ENCODE assay signal across 15 cellular contexts in the genomic region with DNA sequence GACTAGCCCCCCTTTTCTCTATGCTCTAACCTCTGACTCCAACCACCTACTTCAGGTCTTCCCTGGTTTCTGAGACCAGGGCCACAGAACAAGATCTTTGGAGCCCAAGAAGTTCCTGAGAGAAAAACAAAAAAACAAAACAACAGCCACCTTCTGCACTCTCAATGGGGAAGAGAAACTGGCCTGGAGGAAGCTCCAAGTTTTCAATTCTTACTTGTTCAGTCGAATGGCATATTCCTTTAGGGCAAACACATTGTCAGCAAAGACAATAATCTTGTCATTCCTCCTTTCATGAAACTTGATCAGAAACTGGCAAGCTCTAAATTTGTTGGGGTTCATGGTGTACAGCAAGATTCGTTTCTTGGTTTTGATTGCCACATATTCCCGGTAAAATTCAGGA. TPM values are rescaled to one million over a fixed set of nuclear protein-coding genes. Genes with fewer than 3 reads are reported as not detected.
"Had no signal": no experiment of that assay in that cellular context is flagged by ENCODE, and none has a peak within 500 bp of the region (broad histone marks: within the 10 kb centered on the region; RNA-seq: fewer than 3 reads in every experiment).

No MANE protein-coding gene starts in this region.

- H3K27ac ChIP-seq: lower lobe of right lung, parathyroid adenoma, upper lobe of left lung had no signal

- H3K27me3 Mint-ChIP-seq: activated CD8-positive, alpha-beta memory T cell treated with anti-CD3 and anti-CD28 coated beads, Interleukin-2, amount 10 ng/mL, durations not matched to agents 7 days and 5 days; effector memory CD8-positive, alpha-beta T cell; naive B cell; stimulated activated memory B cell treated with anti-CD40 and anti-IgM and Interleukin-4, amounts not matched to agents 10 μg/mL and 1 μg/mL and 100 μg/mL, for 72 hours had no signal

- ATAC-seq: activated CD8-positive, alpha-beta memory T cell treated with anti-CD3 and anti-CD28 coated beads, Interleukin-2, amount 10 ng/mL, durations not matched to agents 7 days and 5 days; effector memory CD8-positive, alpha-beta T cell; lower lobe of right lung; stimulated activated memory B cell treated with anti-CD40 and anti-IgM and Interleukin-4, amounts not matched to agents 10 μg/mL and 1 μg/mL and 100 μg/mL, for 72 hours had no signal

- H3K27ac Mint-ChIP-seq: activated CD8-positive, alpha-beta memory T cell treated with anti-CD3 and anti-CD28 coated beads, Interleukin-2, amount 10 ng/mL, durations not matched to agents 7 days and 5 days; stimulated activated memory B cell treated with anti-CD40 and anti-IgM and Interleukin-4, amounts not matched to agents 10 μg/mL and 1 μg/mL and 100 μg/mL, for 72 hours had no signal

- DNase-seq: activated CD4-positive, alpha-beta T cell treated with anti-CD3 and anti-CD28 coated beads for 1 hour; activated CD4-positive, alpha-beta T cell treated with anti-CD3 and anti-CD28 coated beads, Interleukin-2, amount 50 U/mL, for 48 hours; activated CD8-positive, alpha-beta memory T cell treated with anti-CD3 and anti-CD28 coated beads, Interleukin-2, amount 10 ng/mL, durations not matched to agents 7 days and 5 days; activated naive CD4-positive, alpha-beta T cell; central memory CD4-positive, alpha-beta T cell; cortex of kidney; effector memory CD8-positive, alpha-beta T cell; hippocampal formation; lower lobe of right lung; naive B cell; retina; upper lobe of left lung had no signal

- H3K9me3 Mint-ChIP-seq: effector memory CD8-positive, alpha-beta T cell had no signal

- H3K4me3 Mint-ChIP-seq: activated CD8-positive, alpha-beta memory T cell treated with anti-CD3 and anti-CD28 coated beads, Interleukin-2, amount 10 ng/mL, durations not matched to agents 7 days and 5 days; effector memory CD8-positive, alpha-beta T cell; naive B cell; stimulated activated memory B cell treated with anti-CD40 and anti-IgM and Interleukin-4, amounts not matched to agents 10 μg/mL and 1 μg/mL and 100 μg/mL, for 72 hours had no signal

RNA-seq across cellular contexts. Expression of a gene that starts 58.9 kb away (rescaled TPM):
- total RNA-seq: activated CD8-positive, alpha-beta memory T cell treated with anti-CD3 and anti-CD28 coated beads, Interleukin-2, amount 10 ng/mL, durations not matched to agents 7 days and 5 days; lower lobe of right lung; T-helper 2 cell treated with Interferon-gamma antibody and Interleukin-4, amounts not matched to agents 100 ng/mL and 5 ng/mL, for 36 hours had no signal
